10 cellular contexts compared by ENCODE assay signal in genomic region chr16:57023541-57024249, GRCh38. TPM values are rescaled to one million over a fixed set of nuclear protein-coding genes. Genes with fewer than 3 reads are reported as not detected.
DNase-seq lines count a peak whose midpoint lies in the region; ATAC-seq lines count a peak whose summit lies in the region.
"Had no signal": no experiment of that assay in that cellular context is flagged by ENCODE, and none has a peak within 500 bp of the region (broad histone marks: within the 10 kb centered on the region; RNA-seq: fewer than 3 reads in every experiment).

No MANE protein-coding gene starts in this region.

- CTCF ChIA-PET in activated CD8-positive, alpha-beta T cell treated with anti-CD3 and anti-CD28 coated beads, Interleukin-2, amount 10 ng/mL, durations not matched to agents 7 days and 5 days (lab: Charles Lee) = interaction anchor here (0.8 to 5.5 kb wide), 11 partner anchors 13 to 157 kb away, joined by 3 to 55 read pairs (median 4); partner anchors contain the start of gene NLRC5

- peak; percentile 59 to 70 (median 69) for DNase-seq in CD4-positive, CD25-positive, alpha-beta regulatory T cell
- peak; percentile 76 for DNase-seq in activated CD8-positive, alpha-beta T cell treated with anti-CD3 and anti-CD28 coated beads, Interleukin-2, amount 10 ng/mL, durations not matched to agents 7 days and 5 days
- peak; percentile 84 for DNase-seq in activated naive CD8-positive, alpha-beta T cell treated with anti-CD3 and anti-CD28 coated beads for 36 hours
- DNase-seq in stimulated activated CD4-positive, alpha-beta T cell treated with anti-CD3 and anti-CD28 coated beads, Interleukin-4, amount 100 ng/mL, for 1 hour = peak; percentile 79
- DNase-seq in MG63 (no peak), SKM-1 treated with dmso at 0.1 percent for 144 hours (lab: John Stamatoyannopoulos, UW; ENCODE audit: unreplicated experiment) (no peak)
- no peak for DNase-seq in NK-92 treated with Interleukin-12 subunit alpha and Interleukin-12 subunit beta, amount 100 ng/mL, for 24 hours (lab: John Stamatoyannopoulos, UW)
- DNase-seq: SHP77 treated with DMSO at 0.1 percent for 48 hours had no signal

- peak overlapping the region; percentile 72 for H3K27ac ChIP-seq in CD4-positive, CD25-positive, alpha-beta regulatory T cell (ENCODE audit: insufficient read depth, low read length, poor library complexity, severe bottlenecking)

- no peaks in the 10 kb centered on the region for H3K9me3 Mint-ChIP-seq in CD4-positive, CD25-positive, alpha-beta regulatory T cell
- no peaks in the 10 kb centered on the region for H3K9me3 Mint-ChIP-seq in activated CD8-positive, alpha-beta T cell treated with anti-CD3 and anti-CD28 coated beads, Interleukin-2, amount 10 ng/mL, durations not matched to agents 7 days and 5 days (ENCODE audit: insufficient read depth)
- no peaks in the 10 kb centered on the region for H3K9me3 Mint-ChIP-seq in activated naive CD8-positive, alpha-beta T cell treated with anti-CD3 and anti-CD28 coated beads for 36 hours

- peak; percentile 72 to 77 for ATAC-seq in CD4-positive, CD25-positive, alpha-beta regulatory T cell (ENCODE audit: low read depth in 2 of 2)
- peak; percentile 81 for ATAC-seq in activated CD8-positive, alpha-beta T cell treated with anti-CD3 and anti-CD28 coated beads, Interleukin-2, amount 10 ng/mL, durations not matched to agents 7 days and 5 days
- no peak for ATAC-seq in GM21528 (IDR thresholded peaks at IDR 0.05; ENCODE audit: low FRiP score, unreplicated experiment)

- no peaks in the 10 kb centered on the region for H3K27me3 ChIP-seq in CD4-positive, CD25-positive, alpha-beta regulatory T cell (ENCODE audit: control insufficient read depth, insufficient read depth, low read length)
- no peaks in the 10 kb centered on the region for H3K27me3 ChIP-seq in MG63

- peaks cover 82% of the 10 kb centered on the region for H3K36me3 ChIP-seq in CD4-positive, CD25-positive, alpha-beta regulatory T cell (ENCODE audit: control insufficient read depth, insufficient read depth, low read length)
- peaks cover 14% of the 10 kb centered on the region for H3K36me3 ChIP-seq in MG63

- H3K4me1 ChIP-seq in CD4-positive, CD25-positive, alpha-beta regulatory T cell (ENCODE audit: control insufficient read depth, insufficient read depth, low read length, poor library complexity, severe bottlenecking) = peaks cover 60% of the 10 kb centered on the region

- H3K36me3 Mint-ChIP-seq in CD4-positive, CD25-positive, alpha-beta regulatory T cell = peaks cover 52% of the 10 kb centered on the region
- peaks cover 93% of the 10 kb centered on the region for H3K36me3 Mint-ChIP-seq in activated CD8-positive, alpha-beta T cell treated with anti-CD3 and anti-CD28 coated beads, Interleukin-2, amount 10 ng/mL, durations not matched to agents 7 days and 5 days (ENCODE audit: low read depth)
- peaks cover 77% of the 10 kb centered on the region for H3K36me3 Mint-ChIP-seq in activated naive CD8-positive, alpha-beta T cell treated with anti-CD3 and anti-CD28 coated beads for 36 hours
- H3K36me3 Mint-ChIP-seq: type B pancreatic cell had no signal

- H3K4me3 ChIP-seq in CD4-positive, CD25-positive, alpha-beta regulatory T cell (ENCODE audit: low read depth, low read length) = peak overlapping the region; percentile 43
- H3K4me3 ChIP-seq in MG63 = no peak overlapping the region

- H3K9me3 ChIP-seq in CD4-positive, CD25-positive, alpha-beta regulatory T cell (ENCODE audit: control insufficient read depth in 2 of 2, low read length in 2 of 2) = no peaks in the 10 kb centered on the region
- H3K9me3 ChIP-seq in MG63 = no peaks in the 10 kb centered on the region

- no peaks in the 10 kb centered on the region for H3K27me3 Mint-ChIP-seq in CD4-positive, CD25-positive, alpha-beta regulatory T cell
- H3K27me3 Mint-ChIP-seq in activated CD8-positive, alpha-beta T cell treated with anti-CD3 and anti-CD28 coated beads, Interleukin-2, amount 10 ng/mL, durations not matched to agents 7 days and 5 days (ENCODE audit: low read depth) = no peaks in the 10 kb centered on the region
- H3K27me3 Mint-ChIP-seq in activated naive CD8-positive, alpha-beta T cell treated with anti-CD3 and anti-CD28 coated beads for 36 hours = no peaks in the 10 kb centered on the region

- H3K4me3 Mint-ChIP-seq in CD4-positive, CD25-positive, alpha-beta regulatory T cell = peak overlapping the region; percentile 64 to 86 (median 73)
- H3K4me3 Mint-ChIP-seq in activated CD8-positive, alpha-beta T cell treated with anti-CD3 and anti-CD28 coated beads, Interleukin-2, amount 10 ng/mL, durations not matched to agents 7 days and 5 days = peak overlapping the region; percentile 41
- peak overlapping the region; percentile 15 for H3K4me3 Mint-ChIP-seq in activated naive CD8-positive, alpha-beta T cell treated with anti-CD3 and anti-CD28 coated beads for 36 hours
- H3K4me3 Mint-ChIP-seq: type B pancreatic cell had no signal

- H3K27ac Mint-ChIP-seq in CD4-positive, CD25-positive, alpha-beta regulatory T cell = peak overlapping the region; percentile 84 to 92 (median 86)
- peak overlapping the region; percentile 73 for H3K27ac Mint-ChIP-seq in activated CD8-positive, alpha-beta T cell treated with anti-CD3 and anti-CD28 coated beads, Interleukin-2, amount 10 ng/mL, durations not matched to agents 7 days and 5 days
- H3K27ac Mint-ChIP-seq in activated naive CD8-positive, alpha-beta T cell treated with anti-CD3 and anti-CD28 coated beads for 36 hours = peak overlapping the region; percentile 65
- H3K27ac Mint-ChIP-seq: type B pancreatic cell had no signal

- POLR2A ChIA-PET in activated CD8-positive, alpha-beta T cell treated with anti-CD3 and anti-CD28 coated beads, Interleukin-2, amount 10 ng/mL, durations not matched to agents 7 days and 5 days (lab: Charles Lee) = interaction anchor here (0.6 to 8.0 kb wide), 10 partner anchors 10 to 114 kb away, joined by 3 to 68 read pairs (median 4); partner anchors contain the start of gene NLRC5

- H3K4me1 Mint-ChIP-seq in CD4-positive, CD25-positive, alpha-beta regulatory T cell = peaks cover 8 to 93% (median 58%) of the 10 kb centered on the region in 4 donors
- H3K4me1 Mint-ChIP-seq in activated CD8-positive, alpha-beta T cell treated with anti-CD3 and anti-CD28 coated beads, Interleukin-2, amount 10 ng/mL, durations not matched to agents 7 days and 5 days (ENCODE audit: low read depth) = peaks cover 82% of the 10 kb centered on the region
- H3K4me1 Mint-ChIP-seq in activated naive CD8-positive, alpha-beta T cell treated with anti-CD3 and anti-CD28 coated beads for 36 hours = peaks cover 80% of the 10 kb centered on the region

RNA-seq across cellular contexts. Expression of gene NLRC5, which starts 34.3 kb away (rescaled TPM):
- 842 TPM for total RNA-seq in CD4-positive, CD25-positive, alpha-beta regulatory T cell
- 100 to 1,000 TPM in 1 of 4 donors, 10 to 100 TPM in 3; 75.3 to 112 (median 97.2) TPM for polyA plus RNA-seq in CD4-positive, CD25-positive, alpha-beta regulatory T cell
- total RNA-seq in activated CD8-positive, alpha-beta T cell treated with anti-CD3 and anti-CD28 coated beads, Interleukin-2, amount 10 ng/mL, durations not matched to agents 7 days and 5 days = 100 to 1,000 TPM; 280 to 291 TPM
- 100 to 1,000 TPM; 142 to 151 TPM for total RNA-seq in activated naive CD8-positive, alpha-beta T cell treated with anti-CD3 and anti-CD28 coated beads for 36 hours
- total RNA-seq in MG63 (2014; rRNA removed; shearing (Covaris generic); ENCODE audit: low replicate concordance) = 4.9 and 11.7 TPM in 2 replicates

Comparison
In these comparisons a context has a peak if more than half of its experiments do, and no peak if none do; other contexts are left out.
1. DNase-seq: peak in CD4-positive, CD25-positive, alpha-beta regulatory T cell (3 of 3), activated CD8-positive, alpha-beta T cell treated with anti-CD3 and anti-CD28 coated beads, Interleukin-2, amount 10 ng/mL, durations not matched to agents 7 days and 5 days (single experiment), activated naive CD8-positive, alpha-beta T cell treated with anti-CD3 and anti-CD28 coated beads for 36 hours (single experiment) and stimulated activated CD4-positive, alpha-beta T cell treated with anti-CD3 and anti-CD28 coated beads, Interleukin-4, amount 100 ng/mL, for 1 hour (single experiment); none in MG63 (single experiment), NK-92 treated with Interleukin-12 subunit alpha and Interleukin-12 subunit beta, amount 100 ng/mL, for 24 hours (single experiment) and SKM-1 treated with dmso at 0.1 percent for 144 hours (single experiment).
2. H3K4me3 Mint-ChIP-seq: peak in every context shown above with its lines; median percentile 73 in CD4-positive, CD25-positive, alpha-beta regulatory T cell; 41 in activated CD8-positive, alpha-beta T cell treated with anti-CD3 and anti-CD28 coated beads, Interleukin-2, amount 10 ng/mL, durations not matched to agents 7 days and 5 days; 15 in activated naive CD8-positive, alpha-beta T cell treated with anti-CD3 and anti-CD28 coated beads for 36 hours.
3. RNA of gene NLRC5, which starts 34.3 kb away (total RNA-seq): 842 TPM in CD4-positive, CD25-positive, alpha-beta regulatory T cell (single experiment), 280 to 291 TPM in activated CD8-positive, alpha-beta T cell treated with anti-CD3 and anti-CD28 coated beads, Interleukin-2, amount 10 ng/mL, durations not matched to agents 7 days and 5 days and 142 to 151 TPM in activated naive CD8-positive, alpha-beta T cell treated with anti-CD3 and anti-CD28 coated beads for 36 hours; 4.9 to 11.7 TPM in MG63; every median in the first group is over 10 times any median in the second.
4. Peak in every context shown above with its lines, with median percentiles within 50 percentile points of each other: H3K27ac Mint-ChIP-seq.